Comparison of ENCODE assay signal across 8 cellular contexts in the genomic region with DNA sequence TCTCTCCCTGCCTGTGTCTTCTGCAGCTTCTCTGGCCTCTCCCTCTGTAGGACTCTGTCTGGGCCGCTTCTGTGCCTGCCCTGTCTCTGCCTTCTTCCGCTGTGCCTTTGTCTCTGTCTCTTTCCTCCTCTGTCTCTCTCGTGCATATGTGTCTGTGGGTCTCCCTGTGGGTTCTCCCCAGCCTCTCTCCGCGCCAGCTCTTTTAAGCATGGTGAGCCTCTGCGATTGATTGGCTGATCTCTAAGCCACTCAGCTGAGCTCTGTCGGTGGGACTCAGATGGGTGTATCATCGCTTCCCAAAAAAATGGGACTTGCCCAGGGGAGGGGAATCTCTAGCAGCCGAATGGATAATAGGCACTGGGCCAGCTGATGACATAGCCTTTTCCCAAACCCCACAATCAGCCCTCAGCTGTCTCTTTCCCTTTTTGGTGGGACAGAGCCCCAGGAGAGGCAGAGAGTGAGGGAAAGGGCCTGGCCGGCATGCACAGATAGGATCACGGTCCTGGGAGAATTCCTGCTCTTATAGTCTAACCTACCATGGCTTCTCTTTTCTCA. TPM values are rescaled to one million over a fixed set of nuclear protein-coding genes. Genes with fewer than 3 reads are reported as not detected.
A peak's percentile ranks its signal among the peaks of the same experiment; 100 is the strongest.
DNase-seq lines count a peak whose midpoint lies in the region; ATAC-seq and TF ChIP-seq lines count a peak whose summit lies in the region.

TSS of gene ADAMTS4 (minus strand) at position 178 of the 555 bp plus-strand sequence. CDS start 427 bp downstream, outside the sequence.

- BruUV-seq in Caco-2 (replicated peaks; lab: Mats Ljungman, UMichigan), result no TSS peak

- no peaks in the 10 kb centered on the region for H3K27me3 ChIP-seq in parathyroid adenoma (ENCODE audit: control insufficient read depth, insufficient read depth, low read length)
- no peaks in the 10 kb centered on the region for H3K27me3 ChIP-seq in Caco-2 (replicated peaks; ENCODE audit: control insufficient read depth, insufficient read depth, low read length)

- no peak for ATAC-seq in GM18517 (IDR thresholded peaks at IDR 0.05; ENCODE audit: unreplicated experiment)
- ATAC-seq in HG03159 (IDR thresholded peaks at IDR 0.05; ENCODE audit: unreplicated experiment), result no peak

- intact Hi-C loops in Caco-2 (cut with micrococcal nuclease; ENCODE audit: unreplicated experiment), result no loop called here

- TF ChIP-seq CTCF in glutamatergic neuron (IDR thresholded peaks at IDR 0.05; ENCODE audit: partially characterized antibody, unreplicated experiment) (no peak), parathyroid adenoma (IDR thresholded peaks at IDR 0.05) (no peak), Caco-2 (IDR thresholded peaks at IDR 0.05; ENCODE audit: insufficient read depth in 1 of 2, low read depth in 1 of 2, low read length in 1 of 2, severe bottlenecking in 1 of 2, unreplicated experiment in 1 of 2) (no peak)

- peak within 1 kb of the TSS; percentile 23 for H3K4me3 ChIP-seq in parathyroid adenoma (ENCODE audit: low read depth, low read length)
- no peak within 1 kb of the TSS for H3K4me3 ChIP-seq in Caco-2 (ENCODE audit: low read depth, low read length)

- H3K79me2 ChIP-seq in parathyroid adenoma, result peaks cover 11% of the 10 kb centered on the region

- CTCF ChIA-PET in activated CD4-positive, alpha-beta memory T cell treated with anti-CD3 and anti-CD28 coated beads, Interleukin-2, amount 10 ng/mL, durations not matched to agents 7 days and 5 days (lab: Charles Lee), result interaction anchor here (1.0 to 1.3 kb wide), 3 partner anchors 27 to 183 kb away, joined by 3 to 4 read pairs (median 4); partner anchors contain the start of genes PPOX and TOMM40L
- CTCF ChIA-PET in Caco-2 (lab: Charles Lee), result interaction anchor here (0.6 kb wide), 1 partner anchor 174 kb away, joined by 3 read pairs; no protein-coding TSS in a partner anchor

- peaks cover 73% of the 10 kb centered on the region for H3K4me1 Mint-ChIP-seq in activated CD4-positive, alpha-beta memory T cell treated with anti-CD3 and anti-CD28 coated beads, Interleukin-2, amount 10 ng/mL, durations not matched to agents 7 days and 5 days
- peaks cover 19% of the 10 kb centered on the region for H3K4me1 Mint-ChIP-seq in glutamatergic neuron (ENCODE audit: low read depth, unreplicated experiment)
- peaks cover 20% of the 10 kb centered on the region for H3K4me1 Mint-ChIP-seq in Caco-2 (ENCODE audit: low read depth, unreplicated experiment)

- peak within 1 kb of the TSS; percentile 34 for H2AFZ ChIP-seq in parathyroid adenoma

- POLR2A ChIA-PET in activated CD4-positive, alpha-beta memory T cell treated with anti-CD3 and anti-CD28 coated beads, Interleukin-2, amount 10 ng/mL, durations not matched to agents 7 days and 5 days (lab: Charles Lee), result no interaction called here
- POLR2A ChIA-PET in Caco-2 (lab: Charles Lee), result no interaction called here

- peaks cover 4% of the 10 kb centered on the region for H3K4me1 ChIP-seq in parathyroid adenoma
- H3K4me1 ChIP-seq in Caco-2, result peaks cover 13% of the 10 kb centered on the region; the same call in 1 of the 2 replicates

- H3K27ac ChIP-seq in parathyroid adenoma, result peak within 1 kb of the TSS; percentile 98

- H3K9me3 ChIP-seq in parathyroid adenoma (ENCODE audit: control insufficient read depth, low read length), result no peaks in the 10 kb centered on the region
- H3K9me3 ChIP-seq in Caco-2, result no peaks in the 10 kb centered on the region

- no peak within 1 kb of the TSS for H3K9ac ChIP-seq in parathyroid adenoma

- DNase-seq in Daoy (ENCODE audit: low read depth), result peak; percentile 74
- no peak for DNase-seq in activated CD4-positive, alpha-beta memory T cell treated with anti-CD3 and anti-CD28 coated beads, Interleukin-2, amount 10 ng/mL, durations not matched to agents 7 days and 5 days
- DNase-seq in glutamatergic neuron, result peak; percentile 39
- no peak for DNase-seq in NCI-H2029 treated with DMSO at 0.1 percent for 48 hours (lab: John Stamatoyannopoulos, UW)
- no peak for DNase-seq in Caco-2

- peak within 1 kb of the TSS; percentile 96 for H3K27ac Mint-ChIP-seq in activated CD4-positive, alpha-beta memory T cell treated with anti-CD3 and anti-CD28 coated beads, Interleukin-2, amount 10 ng/mL, durations not matched to agents 7 days and 5 days
- H3K27ac Mint-ChIP-seq in glutamatergic neuron (ENCODE audit: unreplicated experiment), result peak within 1 kb of the TSS; percentile 86
- H3K27ac Mint-ChIP-seq in Caco-2 (ENCODE audit: unreplicated experiment), result no peak within 1 kb of the TSS

- H3K36me3 ChIP-seq in parathyroid adenoma (ENCODE audit: control insufficient read depth, insufficient read depth, low read length) (no peaks in the 10 kb centered on the region), Caco-2 (ENCODE audit: control insufficient read depth, insufficient read depth, low read length) (peaks cover 3% of the 10 kb centered on the region)

- H3K27me3 Mint-ChIP-seq in activated CD4-positive, alpha-beta memory T cell treated with anti-CD3 and anti-CD28 coated beads, Interleukin-2, amount 10 ng/mL, durations not matched to agents 7 days and 5 days, result no peaks in the 10 kb centered on the region
- peaks cover 6% of the 10 kb centered on the region for H3K27me3 Mint-ChIP-seq in glutamatergic neuron (ENCODE audit: unreplicated experiment)
- no peaks in the 10 kb centered on the region for H3K27me3 Mint-ChIP-seq in Caco-2 (ENCODE audit: insufficient read depth, unreplicated experiment)

- H3K4me3 Mint-ChIP-seq in activated CD4-positive, alpha-beta memory T cell treated with anti-CD3 and anti-CD28 coated beads, Interleukin-2, amount 10 ng/mL, durations not matched to agents 7 days and 5 days, result no peak within 1 kb of the TSS
- H3K4me3 Mint-ChIP-seq in glutamatergic neuron (ENCODE audit: unreplicated experiment) (peak within 1 kb of the TSS; percentile 82), Caco-2 (ENCODE audit: unreplicated experiment) (no peak within 1 kb of the TSS)

- H3K4me2 ChIP-seq in parathyroid adenoma (ENCODE audit: low read length), result peak within 1 kb of the TSS; percentile 17

- no peaks in the 10 kb centered on the region for H3K9me3 Mint-ChIP-seq in activated CD4-positive, alpha-beta memory T cell treated with anti-CD3 and anti-CD28 coated beads, Interleukin-2, amount 10 ng/mL, durations not matched to agents 7 days and 5 days
- H3K9me3 Mint-ChIP-seq in glutamatergic neuron (ENCODE audit: unreplicated experiment) (peaks cover 6% of the 10 kb centered on the region), Caco-2 (ENCODE audit: unreplicated experiment) (no peaks in the 10 kb centered on the region)

- peaks cover 15% of the 10 kb centered on the region for H3K36me3 Mint-ChIP-seq in activated CD4-positive, alpha-beta memory T cell treated with anti-CD3 and anti-CD28 coated beads, Interleukin-2, amount 10 ng/mL, durations not matched to agents 7 days and 5 days (ENCODE audit: low read depth)
- H3K36me3 Mint-ChIP-seq in glutamatergic neuron (ENCODE audit: unreplicated experiment) (peaks cover under 1% of the 10 kb centered on the region), Caco-2 (ENCODE audit: insufficient read depth, unreplicated experiment) (peaks cover 9% of the 10 kb centered on the region)

RNA-seq across cellular contexts. Expression of gene ADAMTS4, which starts in this region (rescaled TPM):
- 0.68 and 0.91 TPM in 2 replicates for total RNA-seq in Daoy (2014; rRNA removed; shearing (Covaris generic))
- 1 to 10 TPM in 1 of 2 experiments, under 1 TPM in 1; 0.83 to 1.2 TPM for total RNA-seq in activated CD4-positive, alpha-beta memory T cell treated with anti-CD3 and anti-CD28 coated beads, Interleukin-2, amount 10 ng/mL, durations not matched to agents 7 days and 5 days
- 12.3 TPM for total RNA-seq in glutamatergic neuron (ENCODE audit: unreplicated experiment)
- 0.23 and 0.32 TPM in 2 replicates for total RNA-seq in Caco-2 (2022)

Comparison
In these comparisons a context has a peak if more than half of its experiments do, and no peak if none do; other contexts are left out.
1. Peak in DNase-seq in Daoy; RNA of the gene not detected or under 1 TPM.